24 cellular contexts compared by ENCODE assay signal in the genomic region with DNA sequence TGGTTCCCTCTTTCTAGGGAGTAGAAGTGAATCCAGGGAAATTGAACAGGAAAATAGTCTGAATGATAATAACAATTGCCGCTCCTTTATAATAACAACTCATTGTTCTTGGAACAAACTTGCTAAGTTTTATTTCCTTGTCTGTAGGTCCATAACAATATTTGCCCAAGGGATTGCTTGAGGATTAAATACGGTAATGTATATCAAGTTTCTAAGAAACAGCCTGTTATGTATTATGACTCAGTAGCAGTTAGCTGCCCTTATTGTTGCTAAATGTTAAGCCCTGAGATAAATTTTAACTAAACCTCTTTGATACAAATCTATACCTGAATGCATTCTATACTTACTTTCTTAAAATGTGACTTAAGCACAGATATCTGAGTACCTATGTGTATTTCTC.
DNase-seq lines count a peak whose midpoint lies in the region; ATAC-seq and TF ChIP-seq lines count a peak whose summit lies in the region.
"Had no signal": no experiment of that assay in that cellular context is flagged by ENCODE, and none has a peak within 500 bp of the region (broad histone marks: within the 10 kb centered on the region; RNA-seq: fewer than 3 reads in every experiment).

No MANE protein-coding gene starts in this region.

- ATAC-seq in mucosa of descending colon (peak; percentile 91), GM18861 (IDR thresholded peaks at IDR 0.05; ENCODE audit: unreplicated experiment) (no peak), SK-N-SH treated with all-trans-retinoic acid at 6 μM for 48 hours (no peak), HG03460 (IDR thresholded peaks at IDR 0.05; ENCODE audit: unreplicated experiment) (no peak)
- ATAC-seq: CD8-positive, alpha-beta T cell; GM23338; HepG2; Right ventricle myocardium inferior had no signal

- peak; percentile 13 for DNase-seq in DMS53 (lab: John Stamatoyannopoulos, UW)
- DNase-seq in DMS53 treated with DMSO at 0.1 percent for 48 hours (lab: John Stamatoyannopoulos, UW; ENCODE audit: unreplicated experiment) = no peak
- DNase-seq in epithelial cell of esophagus (ENCODE audit: low read depth) = peak; percentile 9
- no peak for DNase-seq in mucosa of descending colon
- no peak for DNase-seq in COLO829 (ENCODE audit: low spot score)
- DNase-seq: CD8-positive, alpha-beta T cell; DMS153; H9; Karpas-422; NCI-H1092 treated with DMSO at 0.1 percent for 48 hours; NCI-H1436 treated with DMSO at 0.1 percent for 48 hours; NCI-H187 treated with DMSO at 0.1 percent for 48 hours; NCI-H446; NCI-H526; NCI-H82; NK-92 treated with Interleukin-12 subunit alpha and Interleukin-12 subunit beta, amount 100 ng/mL, for 24 hours; PC-9; SJCRH30 had no signal

- TF ChIP-seq CTCF in epithelial cell of esophagus (IDR thresholded peaks at IDR 0.05; ENCODE audit: insufficient read depth, low read depth, low read length, missing control alignments) (no peak), mucosa of descending colon (IDR thresholded peaks at IDR 0.05) (no peak)

- H3K9me3 ChIP-seq in mucosa of descending colon = no peaks in the 10 kb centered on the region
- H3K9me3 ChIP-seq: SJCRH30 had no signal

- intact Hi-C loops in mucosa of descending colon (cut with DNase I, micrococcal nuclease) = no loop called here

- no peaks in the 10 kb centered on the region for H3K4me1 ChIP-seq in mucosa of descending colon (ENCODE audit: low read depth)
- H3K4me1 ChIP-seq: SJCRH30 had no signal

- H3K4me3 ChIP-seq in epithelial cell of esophagus (ENCODE audit: low read length) (no peak overlapping the region), mucosa of descending colon (no peak overlapping the region)
- H3K4me3 ChIP-seq: GM23338, PC-9, SJCRH30 had no signal

- no peaks in the 10 kb centered on the region for H3K36me3 ChIP-seq in mucosa of descending colon (ENCODE audit: low read depth)
- H3K36me3 ChIP-seq: SJCRH30 had no signal

TF ChIP-seq in SK-N-SH treated with all-trans-retinoic acid at 6 μM for 48 hours, 23 proteins besides CTCF, POLR2A, EP300 and RAD21:
- TF ChIP-seq PPARA (CRISPR knock-in tag; IDR thresholded peaks at IDR 0.05; ENCODE audit: borderline replicate concordance) (no peak), ESRRG (CRISPR knock-in tag; IDR thresholded peaks at IDR 0.05) (no peak), ZFP30 (CRISPR knock-in tag; IDR thresholded peaks at IDR 0.05) (no peak), ZC3H10 (CRISPR knock-in tag; IDR thresholded peaks at IDR 0.05) (no peak), ISL1 (CRISPR knock-in tag; IDR thresholded peaks at IDR 0.05) (no peak), SNAI2 (CRISPR knock-in tag; IDR thresholded peaks at IDR 0.05) (no peak), TCF4 (CRISPR knock-in tag; IDR thresholded peaks at IDR 0.05; ENCODE audit: borderline replicate concordance) (no peak)
- TF ChIP-seq, protein P1, sequence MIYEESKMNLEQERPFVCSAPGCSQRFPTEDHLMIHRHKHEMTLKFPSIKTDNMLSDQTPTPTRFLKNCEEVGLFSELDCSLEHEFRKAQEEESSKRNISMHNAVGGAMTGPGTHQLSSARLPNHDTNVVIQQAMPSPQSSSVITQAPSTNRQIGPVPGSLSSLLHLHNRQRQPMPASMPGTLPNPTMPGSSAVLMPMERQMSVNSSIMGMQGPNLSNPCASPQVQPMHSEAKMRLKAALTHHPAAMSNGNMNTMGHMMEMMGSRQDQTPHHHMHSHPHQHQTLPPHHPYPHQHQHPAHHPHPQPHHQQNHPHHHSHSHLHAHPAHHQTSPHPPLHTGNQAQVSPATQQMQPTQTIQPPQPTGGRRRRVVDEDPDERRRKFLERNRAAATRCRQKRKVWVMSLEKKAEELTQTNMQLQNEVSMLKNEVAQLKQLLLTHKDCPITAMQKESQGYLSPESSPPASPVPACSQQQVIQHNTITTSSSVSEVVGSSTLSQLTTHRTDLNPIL (CRISPR knock-in tag; IDR thresholded peaks at IDR 0.05; ENCODE audit: low read depth) = no peak

Comparison
In these comparisons a context has a peak if more than half of its experiments do, and no peak if none do; other contexts are left out.
1. DNase-seq: peak in DMS53 (single experiment) and epithelial cell of esophagus (single experiment); none in DMS53 treated with DMSO at 0.1 percent for 48 hours (single experiment), mucosa of descending colon (0 of 3) and COLO829 (single experiment).